13 cellular contexts compared by ENCODE assay signal in genomic region chr6:55758156-55758942, GRCh38.
DNase-seq lines count a peak whose midpoint lies in the region; ATAC-seq and TF ChIP-seq lines count a peak whose summit lies in the region.
"Had no signal": no experiment of that assay in that cellular context is flagged by ENCODE, and none has a peak within 500 bp of the region (broad histone marks: within the 10 kb centered on the region; RNA-seq: fewer than 3 reads in every experiment).

No MANE protein-coding gene starts in this region.

- ATAC-seq in HG02798 (IDR thresholded peaks at IDR 0.05; ENCODE audit: poor library complexity, unreplicated experiment) = no peak

- no peaks in the 10 kb centered on the region for H3K27me3 ChIP-seq in MG63
- H3K27me3 ChIP-seq: testis had no signal

- TF ChIP-seq CTCF in epithelial cell of esophagus (IDR thresholded peaks at IDR 0.05; ENCODE audit: insufficient read depth, low read depth, low read length, missing control alignments) = no peak

- no peaks in the 10 kb centered on the region for H3K36me3 ChIP-seq in MG63

- no peak overlapping the region for H3K4me3 ChIP-seq in MG63
- H3K4me3 ChIP-seq in epithelial cell of esophagus (ENCODE audit: low read length) = no peak overlapping the region
- H3K4me3 ChIP-seq: testis had no signal

- H3K9me3 ChIP-seq in MG63 = no peaks in the 10 kb centered on the region; the same call in 1 of the 2 replicates
- H3K9me3 ChIP-seq: testis had no signal

- DNase-seq in AML-193 (lab: John Stamatoyannopoulos, UW) (peak; percentile 32 to 37), MG63 (peak; percentile 20), epithelial cell of esophagus (ENCODE audit: low read depth) (peak; percentile 98), myocyte (ENCODE audit: low read depth) (peak; percentile 10), DMS 273 (lab: John Stamatoyannopoulos, UW; ENCODE audit: unreplicated experiment) (no peak), SKM-1 treated with dmso at 0.1 percent for 144 hours (lab: John Stamatoyannopoulos, UW; ENCODE audit: unreplicated experiment) (no peak), NCI-H748 treated with DMSO at 0.1 percent for 48 hours (lab: John Stamatoyannopoulos, UW) (no peak)
- DNase-seq: activated naive CD4-positive, alpha-beta T cell; DND-41; Karpas-422; naive B cell; testis had no signal

Comparison
In these comparisons a context has a peak if more than half of its experiments do, and no peak if none do; other contexts are left out.
1. DNase-seq: peak in AML-193 (2 of 2), MG63 (single experiment), epithelial cell of esophagus (single experiment) and myocyte (single experiment); none in DMS 273 (single experiment), SKM-1 treated with dmso at 0.1 percent for 144 hours (single experiment) and NCI-H748 treated with DMSO at 0.1 percent for 48 hours (single experiment).